Comparison of ENCODE assay signal across 8 cellular contexts in genomic region chr20:31719644-31720485, GRCh38. TPM values are rescaled to one million over a fixed set of nuclear protein-coding genes. Genes with fewer than 3 reads are reported as not detected.
DNase-seq lines count a peak whose midpoint lies in the region; FAIRE-seq and TF ChIP-seq lines count a peak whose summit lies in the region.

No MANE protein-coding gene starts in this region.

- peaks cover 49% of the 10 kb centered on the region for H3K4me1 Mint-ChIP-seq in T-helper 1 cell treated with Interleukin-12 subunit alpha and Interleukin-12 subunit beta and Interleukin-4 antibody, amounts not matched to agents 30 μg/mL and 1 μg/mL, for 36 hours (ENCODE audit: low read depth)
- H3K4me1 Mint-ChIP-seq in neural crest cell = peaks cover 59% of the 10 kb centered on the region

- H3K36me3 Mint-ChIP-seq in T-helper 1 cell treated with Interleukin-12 subunit alpha and Interleukin-12 subunit beta and Interleukin-4 antibody, amounts not matched to agents 30 μg/mL and 1 μg/mL, for 36 hours (ENCODE audit: low read depth) = peaks cover 67% of the 10 kb centered on the region
- peaks cover 36% of the 10 kb centered on the region for H3K36me3 Mint-ChIP-seq in neural crest cell (ENCODE audit: low read depth)

- no peak for DNase-seq in T-helper 1 cell
- peak; percentile 31 to 65 for DNase-seq in erythroblast (lab: John Stamatoyannopoulos, UW)
- DNase-seq in neural crest cell (ENCODE audit: low read depth, low spot score) = no peak
- DNase-seq in frontal cortex (ENCODE audit: low spot score in 2 of 2) = no peak
- DNase-seq in DMS79 (lab: John Stamatoyannopoulos, UW) = no peak
- no peak for DNase-seq in RPMI8226

- no peak for TF ChIP-seq CTCF in neural crest cell (conservative IDR thresholded peaks at IDR 0.05)

- H3K9me3 Mint-ChIP-seq in T-helper 1 cell treated with Interleukin-12 subunit alpha and Interleukin-12 subunit beta and Interleukin-4 antibody, amounts not matched to agents 30 μg/mL and 1 μg/mL, for 36 hours = no peaks in the 10 kb centered on the region
- no peaks in the 10 kb centered on the region for H3K9me3 Mint-ChIP-seq in neural crest cell

- no peak for FAIRE-seq in frontal cortex (lab: Jason Lieb, UNC)

- TF ChIP-seq POLR2A in Raji (IDR thresholded peaks at IDR 0.05; ENCODE audit: insufficient read depth, low read depth, low read length) (0 out of 2 replicates have a peak, but pooled peaks have one; percentile 12), erythroblast (IDR thresholded peaks at IDR 0.05; ENCODE audit: low read length) (peak; percentile 24)

- H3K27ac Mint-ChIP-seq in T-helper 1 cell treated with Interleukin-12 subunit alpha and Interleukin-12 subunit beta and Interleukin-4 antibody, amounts not matched to agents 30 μg/mL and 1 μg/mL, for 36 hours = peak overlapping the region; percentile 91
- no peak overlapping the region for H3K27ac Mint-ChIP-seq in neural crest cell (ENCODE audit: unreplicated experiment)

- no peaks in the 10 kb centered on the region for H3K27me3 Mint-ChIP-seq in T-helper 1 cell treated with Interleukin-12 subunit alpha and Interleukin-12 subunit beta and Interleukin-4 antibody, amounts not matched to agents 30 μg/mL and 1 μg/mL, for 36 hours (ENCODE audit: low read depth)
- no peaks in the 10 kb centered on the region for H3K27me3 Mint-ChIP-seq in neural crest cell (ENCODE audit: low read depth)

- H3K4me3 Mint-ChIP-seq in T-helper 1 cell treated with Interleukin-12 subunit alpha and Interleukin-12 subunit beta and Interleukin-4 antibody, amounts not matched to agents 30 μg/mL and 1 μg/mL, for 36 hours = peak overlapping the region; percentile 97
- peak overlapping the region; percentile 97 for H3K4me3 Mint-ChIP-seq in neural crest cell

RNA-seq across cellular contexts. Expression of gene BCL2L1, which starts 2.8 kb away (rescaled TPM):
- total RNA-seq in neural crest cell = 74.3 and 74.8 TPM in 2 replicates
- total RNA-seq in frontal cortex = 32.6 TPM

RNA-seq across cellular contexts. Expression of gene TPX2, which starts 19.2 kb away (rescaled TPM):
- 208 and 210 TPM in 2 replicates for total RNA-seq in neural crest cell
- 5.7 TPM for total RNA-seq in frontal cortex

Comparison
In these comparisons a context has a peak if more than half of its experiments do, and no peak if none do; other contexts are left out.
1. DNase-seq: peak in erythroblast (2 of 2); none in T-helper 1 cell (0 of 5), neural crest cell (single experiment), frontal cortex (0 of 2), DMS79 (single experiment) and RPMI8226 (single experiment).
2. RNA of gene TPX2, which starts 19.2 kb away (total RNA-seq): 208 to 210 TPM in neural crest cell; 5.7 TPM in frontal cortex (single experiment); every median in the first group is over 10 times any median in the second.